Comparison of ENCODE assay signal across 3 cellular contexts in genomic region chr6:96345501-96345900, GRCh38.
"Had no signal": no experiment of that assay in that cellular context is flagged by ENCODE, and none has a peak within 500 bp of the region (broad histone marks: within the 10 kb centered on the region; RNA-seq: fewer than 3 reads in every experiment).

No MANE protein-coding gene starts in this region.

- ATAC-seq: GM12878 had no signal

- H3K4me3 ChIP-seq: GM12878 had no signal

- DNase-seq: GDM1, GF-D8 had no signal
